In the genomic region with DNA sequence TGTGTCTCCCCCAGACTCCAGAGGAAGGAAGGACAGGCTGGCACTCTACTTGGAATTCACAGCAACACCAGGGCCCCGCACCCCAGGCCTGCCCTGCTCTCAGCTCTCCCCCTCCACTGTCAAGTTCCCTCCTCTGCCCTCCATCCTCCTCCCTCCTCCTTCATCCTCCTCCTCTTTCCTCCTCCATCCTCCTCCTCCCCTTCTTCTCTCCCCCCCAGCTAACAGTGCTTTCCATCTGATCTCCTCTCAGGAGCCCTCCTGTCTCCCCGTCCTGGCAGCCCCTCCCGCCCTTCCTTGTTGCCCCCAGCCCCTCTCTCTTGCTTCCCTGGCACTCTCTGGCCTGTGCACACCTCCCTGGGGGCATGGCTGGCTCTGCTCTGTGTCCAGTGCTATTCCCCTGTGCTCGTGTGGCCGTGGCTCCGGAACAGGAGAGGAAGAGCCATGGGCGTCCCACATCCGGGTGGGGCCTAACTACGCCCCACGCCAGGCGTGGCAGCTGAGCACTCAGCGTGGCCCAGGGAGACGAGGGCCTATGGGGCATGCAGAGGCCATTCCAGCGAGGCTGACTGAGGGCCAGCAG, we compare ENCODE assay signal across 12 cellular contexts.
"Had no signal": no experiment of that assay in that cellular context is flagged by ENCODE, and none has a peak within 500 bp of the region (broad histone marks: within the 10 kb centered on the region; RNA-seq: fewer than 3 reads in every experiment).

No MANE protein-coding gene starts in this region.

- H3K9me3 ChIP-seq: psoas muscle had no signal

- H3K27ac ChIP-seq: cardiac muscle cell, psoas muscle, WERI-Rb-1 had no signal

- ATAC-seq: activated CD8-positive, alpha-beta memory T cell treated with anti-CD3 and anti-CD28 coated beads, Interleukin-2, amount 10 ng/mL, durations not matched to agents 7 days and 5 days; psoas muscle; sciatic nerve; stimulated activated memory B cell treated with anti-CD40 and anti-IgM and Interleukin-4, amounts not matched to agents 10 μg/mL and 1 μg/mL and 100 μg/mL, for 72 hours had no signal

- H3K4me3 ChIP-seq: cardiac muscle cell, lung, psoas muscle had no signal

- H3K36me3 ChIP-seq: cardiac muscle cell, WERI-Rb-1 had no signal

- DNase-seq: activated CD4-positive, alpha-beta T cell treated with anti-CD3 and anti-CD28 coated beads for 1 hour; activated CD4-positive, alpha-beta T cell treated with anti-CD3 and anti-CD28 coated beads, Interleukin-2, amount 50 U/mL, for 48 hours; activated CD8-positive, alpha-beta memory T cell treated with anti-CD3 and anti-CD28 coated beads, Interleukin-2, amount 10 ng/mL, durations not matched to agents 7 days and 5 days; amygdala; stimulated activated CD4-positive, alpha-beta T cell treated with anti-CD3 and anti-CD28 coated beads, Interleukin-4, amount 100 ng/mL, for 4 hours; T-helper 2 cell; WERI-Rb-1 had no signal

- H3K27me3 ChIP-seq: cardiac muscle cell had no signal
